1 cellular context compared by ENCODE assay signal in the genomic region with DNA sequence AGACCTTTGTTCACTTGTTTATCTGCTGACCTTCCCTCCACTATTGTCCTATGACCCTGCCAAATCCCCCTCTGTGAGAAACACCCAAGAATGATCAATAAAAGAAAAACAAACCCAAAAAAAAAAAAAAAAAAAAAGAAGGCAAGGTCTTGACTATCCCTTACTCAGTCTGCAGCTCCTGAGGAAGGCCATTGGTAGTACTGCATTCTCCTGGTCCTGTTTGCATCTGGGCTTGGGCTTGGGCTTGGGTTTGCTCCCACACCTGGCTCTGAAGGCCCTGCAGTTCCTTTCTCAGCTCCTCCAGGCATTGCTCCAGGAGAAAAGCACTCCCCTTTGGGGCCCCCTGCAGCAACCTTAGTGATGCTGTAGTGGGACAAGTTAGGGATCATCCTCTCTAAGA.
TF ChIP-seq lines count a peak whose summit lies in the region.

No MANE protein-coding gene starts in this region.

TF ChIP-seq in K562, 482 proteins besides CTCF, POLR2A, EP300 and RAD21:
- TF ChIP-seq, protein P1, sequence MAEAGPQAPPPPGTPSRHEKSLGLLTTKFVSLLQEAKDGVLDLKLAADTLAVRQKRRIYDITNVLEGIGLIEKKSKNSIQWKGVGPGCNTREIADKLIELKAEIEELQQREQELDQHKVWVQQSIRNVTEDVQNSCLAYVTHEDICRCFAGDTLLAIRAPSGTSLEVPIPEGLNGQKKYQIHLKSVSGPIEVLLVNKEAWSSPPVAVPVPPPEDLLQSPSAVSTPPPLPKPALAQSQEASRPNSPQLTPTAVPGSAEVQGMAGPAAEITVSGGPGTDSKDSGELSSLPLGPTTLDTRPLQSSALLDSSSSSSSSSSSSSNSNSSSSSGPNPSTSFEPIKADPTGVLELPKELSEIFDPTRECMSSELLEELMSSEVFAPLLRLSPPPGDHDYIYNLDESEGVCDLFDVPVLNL (CRISPR knock-in tag; IDR thresholded peaks at IDR 0.05; ENCODE audit: low read depth), result no peak
- TF ChIP-seq, protein P2, sequence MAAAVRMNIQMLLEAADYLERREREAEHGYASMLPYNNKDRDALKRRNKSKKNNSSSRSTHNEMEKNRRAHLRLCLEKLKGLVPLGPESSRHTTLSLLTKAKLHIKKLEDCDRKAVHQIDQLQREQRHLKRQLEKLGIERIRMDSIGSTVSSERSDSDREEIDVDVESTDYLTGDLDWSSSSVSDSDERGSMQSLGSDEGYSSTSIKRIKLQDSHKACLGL (CRISPR knock-in tag; IDR thresholded peaks at IDR 0.05; ENCODE audit: borderline replicate concordance, poor library complexity, severe bottlenecking), result no peak
- TF ChIP-seq BCOR (IDR thresholded peaks at IDR 0.05) (no peak), NFIX (CRISPR knock-in tag; IDR thresholded peaks at IDR 0.05; ENCODE audit: low read depth) (no peak)
- TF ChIP-seq, protein P3, sequence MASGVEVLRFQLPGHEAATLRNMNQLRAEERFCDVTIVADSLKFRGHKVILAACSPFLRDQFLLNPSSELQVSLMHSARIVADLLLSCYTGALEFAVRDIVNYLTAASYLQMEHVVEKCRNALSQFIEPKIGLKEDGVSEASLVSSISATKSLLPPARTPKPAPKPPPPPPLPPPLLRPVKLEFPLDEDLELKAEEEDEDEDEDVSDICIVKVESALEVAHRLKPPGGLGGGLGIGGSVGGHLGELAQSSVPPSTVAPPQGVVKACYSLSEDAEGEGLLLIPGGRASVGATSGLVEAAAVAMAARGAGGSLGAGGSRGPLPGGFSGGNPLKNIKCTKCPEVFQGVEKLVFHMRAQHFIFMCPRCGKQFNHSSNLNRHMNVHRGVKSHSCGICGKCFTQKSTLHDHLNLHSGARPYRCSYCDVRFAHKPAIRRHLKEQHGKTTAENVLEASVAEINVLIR (CRISPR knock-in tag; IDR thresholded peaks at IDR 0.05), result no peak
